ENCODE assay signal across 1 cellular context in genomic region chr7:123711832-123712293, GRCh38.
A peak's percentile ranks its signal among the peaks of the same experiment; 100 is the strongest.
TF ChIP-seq lines count a peak whose summit lies in the region.

No MANE protein-coding gene starts in this region.

TF ChIP-seq in K562, 482 proteins besides CTCF, POLR2A, EP300 and RAD21 (continued from another document):
- TF ChIP-seq ATF4 (CRISPR knock-in tag; IDR thresholded peaks at IDR 0.05) (no peak), THRA (IDR thresholded peaks at IDR 0.05) (no peak), MLLT1 (IDR thresholded peaks at IDR 0.05) (peak in 1 of 2 experiments; percentile 63; a peak in 2 of 4 replicates), KLF1 (tag; IDR thresholded peaks at IDR 0.05) (no peak), PURB (CRISPR knock-in tag; IDR thresholded peaks at IDR 0.05; ENCODE audit: low read depth) (no peak), BDP1 (IDR thresholded peaks at IDR 0.05; ENCODE audit: insufficient read depth, insufficient read length) (no peak), CC2D1A (IDR thresholded peaks at IDR 0.05) (no peak), ZNF764 (CRISPR knock-in tag; IDR thresholded peaks at IDR 0.05; ENCODE audit: low read depth) (no peak)
